Comparison of ENCODE assay signal across 9 cellular contexts in genomic region chr12:1644523-1645438, GRCh38. TPM values are rescaled to one million over a fixed set of nuclear protein-coding genes. Genes with fewer than 3 reads are reported as not detected.
DNase-seq lines count a peak whose midpoint lies in the region; ATAC-seq and TF ChIP-seq lines count a peak whose summit lies in the region.
"Had no signal": no experiment of that assay in that cellular context is flagged by ENCODE, and none has a peak within 500 bp of the region (broad histone marks: within the 10 kb centered on the region; RNA-seq: fewer than 3 reads in every experiment).

No MANE protein-coding gene starts in this region.

- 0 out of 4 replicates have a peak, but pooled peaks of 1 of the 2 experiments have one; percentile 13 for TF ChIP-seq CTCF in GM23338 (conservative IDR thresholded peaks at IDR 0.05; ENCODE audit: low read depth in 2 of 2)

- H3K27me3 ChIP-seq in GM23338 (ENCODE audit: insufficient read depth): peaks cover 7% of the 10 kb centered on the region
- H3K27me3 ChIP-seq: vagina had no signal

- DNase-seq in NCI-H1417 treated with DMSO at 0.1 percent for 48 hours (lab: John Stamatoyannopoulos, UW): peak; percentile 28
- DNase-seq in hypothalamus (lab: John Stamatoyannopoulos, UW): peak in 48 of 51 donors; percentile 32 to 95 (median 75)
- peak; percentile 97 for DNase-seq in superior temporal gyrus (ENCODE audit: extremely low spot score)
- DNase-seq in stimulated activated naive CD4-positive, alpha-beta T cell treated with Interleukin-2 at 50 U/mL for 16 hours (lab: John Stamatoyannopoulos, UW): no peak
- DNase-seq in GM23338 (ENCODE audit: low spot score): no peak

- no peak overlapping the region for H3K27ac Mint-ChIP-seq in GM23338

- peaks cover 9% of the 10 kb centered on the region; the same call in 1 of the 3 replicates for H3K4me1 Mint-ChIP-seq in GM23338

- no peak overlapping the region for H2AFZ ChIP-seq in GM23338

- ATAC-seq in GM21576 (IDR thresholded peaks at IDR 0.05; ENCODE audit: unreplicated experiment) (no peak), HG02588 (IDR thresholded peaks at IDR 0.05; ENCODE audit: unreplicated experiment) (no peak), GM23338 (no peak)

- H3F3A ChIP-seq in GM23338 (replicated peaks; ENCODE audit: low read depth): peaks cover 6% of the 10 kb centered on the region

- H3K27ac ChIP-seq in angular gyrus (ENCODE audit: low read depth, low read length) (peak overlapping the region; percentile 85), GM23338 (ENCODE audit: low read depth) (no peak overlapping the region)
- H3K27ac ChIP-seq: vagina had no signal

- peaks cover 11% of the 10 kb centered on the region for H3K27me3 Mint-ChIP-seq in GM23338 (ENCODE audit: insufficient read depth, low read depth, poor library complexity)

- no peaks in the 10 kb centered on the region for H3K9me2 ChIP-seq in GM23338 (ENCODE audit: insufficient read depth)

- H3K36me3 Mint-ChIP-seq in GM23338 (ENCODE audit: low read depth): no peaks in the 10 kb centered on the region

- H4K20me1 ChIP-seq in GM23338 (replicated peaks; ENCODE audit: insufficient read depth): no peaks in the 10 kb centered on the region

- peaks cover 7% of the 10 kb centered on the region; the same call in 1 of the 2 replicates for H3K4me1 ChIP-seq in GM23338 (ENCODE audit: insufficient read depth)

- H3K79me2 ChIP-seq in GM23338 (replicated peaks; ENCODE audit: insufficient read depth): no peaks in the 10 kb centered on the region

- no peaks in the 10 kb centered on the region for H3K36me3 ChIP-seq in GM23338 (ENCODE audit: insufficient read depth)
- H3K36me3 ChIP-seq: vagina had no signal

- H3K4me3 ChIP-seq in GM23338: no peak overlapping the region
- H3K4me3 ChIP-seq: vagina had no signal

- H3K9me3 Mint-ChIP-seq in GM23338: no peaks in the 10 kb centered on the region

- H3K4me3 Mint-ChIP-seq in GM23338: no peak overlapping the region

- H3K4me2 ChIP-seq in GM23338: no peak overlapping the region

TF ChIP-seq in GM23338, 12 proteins besides CTCF, POLR2A, EP300 and RAD21 (continues in another document):
- TF ChIP-seq ZNF114 (CRISPR knock-in tag; IDR thresholded peaks at IDR 0.05) (no peak), STAT1 (IDR thresholded peaks at IDR 0.05; ENCODE audit: unreplicated experiment) (no peak), JUNB (IDR thresholded peaks at IDR 0.05; ENCODE audit: unreplicated experiment) (no peak), NANOG (IDR thresholded peaks at IDR 0.05; ENCODE audit: borderline replicate concordance) (no peak), EZH2 (IDR thresholded peaks at IDR 0.05; ENCODE audit: low read depth, unreplicated experiment) (no peak), ZNF331 (CRISPR knock-in tag; IDR thresholded peaks at IDR 0.05; ENCODE audit: low read depth) (no peak), POLR2AphosphoS5 (IDR thresholded peaks at IDR 0.05; ENCODE audit: low read depth) (no peak), ETS1 (IDR thresholded peaks at IDR 0.05) (no peak), CREB1 (CRISPR knock-in tag; IDR thresholded peaks at IDR 0.05; ENCODE audit: low read depth) (no peak), EZH2phosphoT487 (IDR thresholded peaks at IDR 0.05; ENCODE audit: unreplicated experiment) (no peak)
- TF ChIP-seq, protein P1, sequence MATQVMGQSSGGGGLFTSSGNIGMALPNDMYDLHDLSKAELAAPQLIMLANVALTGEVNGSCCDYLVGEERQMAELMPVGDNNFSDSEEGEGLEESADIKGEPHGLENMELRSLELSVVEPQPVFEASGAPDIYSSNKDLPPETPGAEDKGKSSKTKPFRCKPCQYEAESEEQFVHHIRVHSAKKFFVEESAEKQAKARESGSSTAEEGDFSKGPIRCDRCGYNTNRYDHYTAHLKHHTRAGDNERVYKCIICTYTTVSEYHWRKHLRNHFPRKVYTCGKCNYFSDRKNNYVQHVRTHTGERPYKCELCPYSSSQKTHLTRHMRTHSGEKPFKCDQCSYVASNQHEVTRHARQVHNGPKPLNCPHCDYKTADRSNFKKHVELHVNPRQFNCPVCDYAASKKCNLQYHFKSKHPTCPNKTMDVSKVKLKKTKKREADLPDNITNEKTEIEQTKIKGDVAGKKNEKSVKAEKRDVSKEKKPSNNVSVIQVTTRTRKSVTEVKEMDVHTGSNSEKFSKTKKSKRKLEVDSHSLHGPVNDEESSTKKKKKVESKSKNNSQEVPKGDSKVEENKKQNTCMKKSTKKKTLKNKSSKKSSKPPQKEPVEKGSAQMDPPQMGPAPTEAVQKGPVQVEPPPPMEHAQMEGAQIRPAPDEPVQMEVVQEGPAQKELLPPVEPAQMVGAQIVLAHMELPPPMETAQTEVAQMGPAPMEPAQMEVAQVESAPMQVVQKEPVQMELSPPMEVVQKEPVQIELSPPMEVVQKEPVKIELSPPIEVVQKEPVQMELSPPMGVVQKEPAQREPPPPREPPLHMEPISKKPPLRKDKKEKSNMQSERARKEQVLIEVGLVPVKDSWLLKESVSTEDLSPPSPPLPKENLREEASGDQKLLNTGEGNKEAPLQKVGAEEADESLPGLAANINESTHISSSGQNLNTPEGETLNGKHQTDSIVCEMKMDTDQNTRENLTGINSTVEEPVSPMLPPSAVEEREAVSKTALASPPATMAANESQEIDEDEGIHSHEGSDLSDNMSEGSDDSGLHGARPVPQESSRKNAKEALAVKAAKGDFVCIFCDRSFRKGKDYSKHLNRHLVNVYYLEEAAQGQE (IDR thresholded peaks at IDR 0.05; ENCODE audit: unreplicated experiment): no peak

RNA-seq across cellular contexts. Expression of gene WNT5B, which starts 15.8 kb away (rescaled TPM):
- total RNA-seq in GM23338 (2014; rRNA removed; shearing (Covaris generic)): 1.0 and 2.7 TPM in 2 replicates
- polyA plus RNA-seq in GM23338 (2016; fragmentation: Nextera tagmentation; extraction: Ambion mirVana): 0.87 and 1.4 TPM in 2 replicates

RNA-seq across cellular contexts. Expression of gene ADIPOR2, which starts 46.1 kb away (rescaled TPM):
- 36.2 and 36.3 TPM in 2 replicates for total RNA-seq in GM23338 (2014; rRNA removed; shearing (Covaris generic))
- polyA plus RNA-seq in GM23338 (2016; fragmentation: Nextera tagmentation; extraction: Ambion mirVana): 11.4 and 11.7 TPM in 2 replicates

RNA-seq across cellular contexts. Expression of gene FBXL14, which starts 50.4 kb away (rescaled TPM):
- 9.1 and 9.4 TPM in 2 replicates for total RNA-seq in GM23338 (2014; rRNA removed; shearing (Covaris generic))
- 0.40 and 0.74 TPM in 2 replicates for polyA plus RNA-seq in GM23338 (2016; fragmentation: Nextera tagmentation; extraction: Ambion mirVana)

Comparison
In these comparisons a context has a peak if more than half of its experiments do, and no peak if none do; other contexts are left out.
1. DNase-seq: peak in NCI-H1417 treated with DMSO at 0.1 percent for 48 hours (single experiment), hypothalamus (48 of 51) and superior temporal gyrus (single experiment); none in stimulated activated naive CD4-positive, alpha-beta T cell treated with Interleukin-2 at 50 U/mL for 16 hours (single experiment) and GM23338 (single experiment).